27 cellular contexts compared by ENCODE assay signal in the genomic region with DNA sequence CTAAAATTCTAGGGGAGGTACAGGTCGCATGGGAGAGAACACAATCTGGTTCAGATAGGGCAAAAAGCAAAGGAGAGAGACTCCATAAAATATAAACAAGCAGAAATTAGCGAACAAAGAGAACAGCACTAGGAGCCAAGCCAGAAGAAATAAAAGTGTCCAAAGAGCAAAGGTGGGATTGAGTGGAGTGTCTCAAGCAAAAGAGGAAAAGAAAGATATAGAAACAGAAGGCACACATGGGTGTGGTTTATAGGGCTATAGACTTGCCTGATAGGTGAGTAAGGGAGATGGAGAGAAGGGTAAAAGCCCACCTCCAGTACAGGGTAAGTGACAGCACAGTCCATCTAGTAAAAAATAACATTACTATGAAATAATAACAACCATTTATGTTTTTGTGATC.
"Had no signal": no experiment of that assay in that cellular context is flagged by ENCODE, and none has a peak within 500 bp of the region (broad histone marks: within the 10 kb centered on the region; RNA-seq: fewer than 3 reads in every experiment).

No MANE protein-coding gene starts in this region.

- H3K4me1 Mint-ChIP-seq: activated CD4-positive, alpha-beta memory T cell treated with anti-CD3 and anti-CD28 coated beads, Interleukin-2, amount 10 ng/mL, durations not matched to agents 7 days and 5 days; activated CD4-positive, alpha-beta T cell treated with anti-CD3 and anti-CD28 coated beads, Interleukin-2, amount 10 ng/mL, durations not matched to agents 7 days and 5 days; activated T-helper 17 cell treated with anti-CD3 and anti-CD28 coated beads, Interleukin-2, amount 50 U/mL, for 72 hours; endodermal cell; WTC11 had no signal

- H3K27me3 ChIP-seq: dorsolateral prefrontal cortex had no signal

- H3K27ac Mint-ChIP-seq: activated CD4-positive, alpha-beta memory T cell treated with anti-CD3 and anti-CD28 coated beads, Interleukin-2, amount 10 ng/mL, durations not matched to agents 7 days and 5 days; activated CD4-positive, alpha-beta T cell treated with anti-CD3 and anti-CD28 coated beads, Interleukin-2, amount 10 ng/mL, durations not matched to agents 7 days and 5 days; activated naive CD8-positive, alpha-beta T cell; activated T-helper 17 cell treated with anti-CD3 and anti-CD28 coated beads, Interleukin-2, amount 50 U/mL, for 72 hours; dendritic cell treated with granulocyte-macrophage colony-stimulating factor and Interleukin-4, amounts not matched to agents 40 ng/mL and 50 ng/mL, for 4 days; endodermal cell; WTC11 had no signal

- H3K27ac ChIP-seq: coronary artery, VCaP had no signal

- H3K36me3 Mint-ChIP-seq: activated naive CD8-positive, alpha-beta T cell; WTC11 had no signal

- H3K27me3 Mint-ChIP-seq: dendritic cell treated with granulocyte-macrophage colony-stimulating factor and Interleukin-4, amounts not matched to agents 40 ng/mL and 50 ng/mL, for 4 days had no signal

- H3K4me3 Mint-ChIP-seq: activated CD4-positive, alpha-beta memory T cell treated with anti-CD3 and anti-CD28 coated beads, Interleukin-2, amount 10 ng/mL, durations not matched to agents 7 days and 5 days; activated CD4-positive, alpha-beta T cell treated with anti-CD3 and anti-CD28 coated beads, Interleukin-2, amount 10 ng/mL, durations not matched to agents 7 days and 5 days; activated naive CD8-positive, alpha-beta T cell; activated T-cell treated with anti-CD3 and anti-CD28 coated beads, Interleukin-2, amount 50 U/mL, for 4 hours; activated T-helper 17 cell treated with anti-CD3 and anti-CD28 coated beads, Interleukin-2, amount 50 U/mL, for 72 hours; dendritic cell treated with granulocyte-macrophage colony-stimulating factor and Interleukin-4, amounts not matched to agents 40 ng/mL and 50 ng/mL, for 4 days; endodermal cell; WTC11 had no signal

- ATAC-seq: activated T-cell treated with anti-CD3 and anti-CD28 coated beads, Interleukin-2, amount 50 U/mL, for 4 hours; activated T-helper 17 cell treated with anti-CD3 and anti-CD28 coated beads, Interleukin-2, amount 50 U/mL, for 72 hours; esophagus mucosa; WTC11 had no signal

- H3K4me3 ChIP-seq: coronary artery, dorsolateral prefrontal cortex had no signal

- DNase-seq: activated CD4-positive, alpha-beta memory T cell treated with anti-CD3 and anti-CD28 coated beads, Interleukin-2, amount 10 ng/mL, durations not matched to agents 7 days and 5 days; activated CD4-positive, alpha-beta T cell treated with anti-CD3 and anti-CD28 coated beads for 1 hour; activated CD4-positive, alpha-beta T cell treated with anti-CD3 and anti-CD28 coated beads for 4 hours; activated CD4-positive, alpha-beta T cell treated with anti-CD3 and anti-CD28 coated beads, Interleukin-2, amount 10 ng/mL, durations not matched to agents 7 days and 5 days; activated CD4-positive, alpha-beta T cell treated with anti-CD3 and anti-CD28 coated beads, Interleukin-2, amount 50 U/mL, for 4 hours; activated CD8-positive, alpha-beta memory T cell treated with anti-CD3 and anti-CD28 coated beads, Interleukin-2, amount 50 U/mL, for 48 hours; activated effector memory CD4-positive, alpha-beta T cell treated with Interleukin-2 at 50 U/mL for 16 hours; activated gamma-delta T cell treated with Interleukin-2 at 50 U/mL for 16 hours; activated naive CD4-positive, alpha-beta T cell treated with anti-CD3 and anti-CD28 coated beads, Interleukin-2, amount 50 U/mL, for 16 hours; activated naive CD4-positive, alpha-beta T cell treated with Interleukin-2 at 50 U/mL for 16 hours; activated T-cell treated with anti-CD3 and anti-CD28 coated beads for 4 hours; activated T-cell treated with anti-CD3 and anti-CD28 coated beads, Interleukin-2, amount 50 U/mL, for 4 hours; amniotic stem cell; central memory CD4-positive, alpha-beta T cell; cerebellar nuclear complex; dorsolateral prefrontal cortex; effector memory CD4-positive, alpha-beta T cell; endodermal cell; foreskin fibroblast; T-helper 2 cell had no signal

- H3K9me3 Mint-ChIP-seq: activated CD4-positive, alpha-beta memory T cell treated with anti-CD3 and anti-CD28 coated beads, Interleukin-2, amount 10 ng/mL, durations not matched to agents 7 days and 5 days; activated CD4-positive, alpha-beta T cell treated with anti-CD3 and anti-CD28 coated beads, Interleukin-2, amount 10 ng/mL, durations not matched to agents 7 days and 5 days; activated T-cell treated with anti-CD3 and anti-CD28 coated beads, Interleukin-2, amount 50 U/mL, for 4 hours; activated T-helper 17 cell treated with anti-CD3 and anti-CD28 coated beads, Interleukin-2, amount 50 U/mL, for 72 hours; dendritic cell treated with granulocyte-macrophage colony-stimulating factor and Interleukin-4, amounts not matched to agents 40 ng/mL and 50 ng/mL, for 4 days; endodermal cell; WTC11 had no signal
